21 cellular contexts compared by ENCODE assay signal in the genomic region with DNA sequence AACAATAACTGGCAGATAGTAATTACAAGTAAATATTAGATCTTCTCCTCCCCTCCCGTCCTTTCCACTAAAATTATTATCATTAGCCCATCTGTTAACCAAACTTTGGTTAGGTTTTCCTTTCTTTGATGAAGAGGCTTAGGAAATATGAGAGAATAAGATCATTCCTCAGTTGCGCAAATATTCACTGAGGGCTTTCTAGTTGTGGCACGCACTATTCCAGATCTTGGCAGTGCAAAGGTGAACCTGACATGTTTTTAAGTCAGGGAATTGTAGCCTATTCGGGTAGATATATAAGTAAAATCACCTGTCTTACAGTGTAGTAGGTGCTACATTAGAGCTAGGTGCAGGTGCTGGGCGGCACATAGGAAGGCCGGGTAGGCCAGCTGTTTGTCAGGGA. TPM values are rescaled to one million over a fixed set of nuclear protein-coding genes. Genes with fewer than 3 reads are reported as not detected.
"Had no signal": no experiment of that assay in that cellular context is flagged by ENCODE, and none has a peak within 500 bp of the region (broad histone marks: within the 10 kb centered on the region; RNA-seq: fewer than 3 reads in every experiment).

No MANE protein-coding gene starts in this region.

- DNase-seq: activated B cell treated with CpG ODN at 0.5 μM for 24 hours; activated CD4-positive, alpha-beta memory T cell treated with anti-CD3 and anti-CD28 coated beads for 36 hours; activated CD4-positive, alpha-beta T cell treated with anti-CD3 and anti-CD28 coated beads for 4 hours; activated CD8-positive, alpha-beta memory T cell treated with anti-CD3 and anti-CD28 coated beads, Interleukin-2, amount 10 ng/mL, durations not matched to agents 7 days and 5 days; activated naive CD4-positive, alpha-beta T cell; activated naive CD8-positive, alpha-beta T cell treated with anti-CD3 and anti-CD28 coated beads, Interleukin-2, amount 10 ng/mL, durations not matched to agents 7 days and 5 days; amygdala; central memory CD4-positive, alpha-beta T cell; colonic mucosa; erythroblast; heart right ventricle; immature natural killer cell; lower lobe of right lung; sigmoid colon; stimulated activated CD4-positive, alpha-beta T cell treated with anti-CD3 and anti-CD28 coated beads, Interleukin-4, amount 100 ng/mL, for 4 hours had no signal

- H3K4me3 ChIP-seq: colonic mucosa, gastroesophageal sphincter, heart right ventricle, lower lobe of right lung, sigmoid colon, thoracic aorta had no signal

- H3K27ac Mint-ChIP-seq: activated B cell treated with CpG ODN at 0.5 μM for 24 hours; activated CD4-positive, alpha-beta memory T cell treated with anti-CD3 and anti-CD28 coated beads for 36 hours; activated CD8-positive, alpha-beta memory T cell treated with anti-CD3 and anti-CD28 coated beads, Interleukin-2, amount 10 ng/mL, durations not matched to agents 7 days and 5 days; activated naive CD8-positive, alpha-beta T cell treated with anti-CD3 and anti-CD28 coated beads, Interleukin-2, amount 10 ng/mL, durations not matched to agents 7 days and 5 days; activated T-helper 17 cell treated with anti-CD3 and anti-CD28 coated beads, Interleukin-2, amount 50 U/mL, for 72 hours; immature natural killer cell; natural killer cell treated with Interleukin-12 subunit alpha and Interleukin-12 subunit beta and Interleukin-15 and Interleukin-18, amount 100 ng/mL, for 72 hours; stimulated activated memory B cell treated with anti-CD40 and anti-IgM and Interleukin-4, amounts not matched to agents 10 μg/mL and 1 μg/mL and 100 μg/mL, for 72 hours; T-helper 2 cell treated with Interferon-gamma antibody and Interleukin-4, amounts not matched to agents 5 μg/mL and 100 μg/mL, for 36 hours had no signal

- H3K27me3 ChIP-seq: colonic mucosa, gastroesophageal sphincter, heart right ventricle, sigmoid colon had no signal

- H3K9me3 ChIP-seq: colonic mucosa, gastroesophageal sphincter, heart right ventricle, lower lobe of right lung, sigmoid colon, thoracic aorta had no signal

- H3K27ac ChIP-seq: colonic mucosa, gastroesophageal sphincter, heart right ventricle, lower lobe of right lung, thoracic aorta had no signal

- H3K4me3 Mint-ChIP-seq: activated B cell treated with CpG ODN at 0.5 μM for 24 hours; activated CD4-positive, alpha-beta memory T cell treated with anti-CD3 and anti-CD28 coated beads for 36 hours; activated CD8-positive, alpha-beta memory T cell treated with anti-CD3 and anti-CD28 coated beads, Interleukin-2, amount 10 ng/mL, durations not matched to agents 7 days and 5 days; activated naive CD8-positive, alpha-beta T cell treated with anti-CD3 and anti-CD28 coated beads, Interleukin-2, amount 10 ng/mL, durations not matched to agents 7 days and 5 days; activated T-helper 17 cell treated with anti-CD3 and anti-CD28 coated beads, Interleukin-2, amount 50 U/mL, for 72 hours; immature natural killer cell; natural killer cell treated with Interleukin-12 subunit alpha and Interleukin-12 subunit beta and Interleukin-15 and Interleukin-18, amount 100 ng/mL, for 72 hours; stimulated activated memory B cell treated with anti-CD40 and anti-IgM and Interleukin-4, amounts not matched to agents 10 μg/mL and 1 μg/mL and 100 μg/mL, for 72 hours; T-helper 2 cell treated with Interferon-gamma antibody and Interleukin-4, amounts not matched to agents 5 μg/mL and 100 μg/mL, for 36 hours had no signal

- H3K27me3 Mint-ChIP-seq: activated B cell treated with CpG ODN at 0.5 μM for 24 hours; activated CD4-positive, alpha-beta memory T cell treated with anti-CD3 and anti-CD28 coated beads for 36 hours; activated CD8-positive, alpha-beta memory T cell treated with anti-CD3 and anti-CD28 coated beads, Interleukin-2, amount 10 ng/mL, durations not matched to agents 7 days and 5 days; stimulated activated memory B cell treated with anti-CD40 and anti-IgM and Interleukin-4, amounts not matched to agents 10 μg/mL and 1 μg/mL and 100 μg/mL, for 72 hours had no signal

- ATAC-seq: activated CD8-positive, alpha-beta memory T cell treated with anti-CD3 and anti-CD28 coated beads, Interleukin-2, amount 10 ng/mL, durations not matched to agents 7 days and 5 days; activated T-helper 17 cell treated with anti-CD3 and anti-CD28 coated beads, Interleukin-2, amount 50 U/mL, for 72 hours; gastroesophageal sphincter; heart right ventricle; natural killer cell treated with Interleukin-12 subunit alpha and Interleukin-12 subunit beta and Interleukin-15 and Interleukin-18, amount 100 ng/mL, for 72 hours; stimulated activated memory B cell treated with anti-CD40 and anti-IgM and Interleukin-4, amounts not matched to agents 10 μg/mL and 1 μg/mL and 100 μg/mL, for 72 hours had no signal

- H3K4me1 Mint-ChIP-seq: activated B cell treated with CpG ODN at 0.5 μM for 24 hours; activated CD8-positive, alpha-beta memory T cell treated with anti-CD3 and anti-CD28 coated beads, Interleukin-2, amount 10 ng/mL, durations not matched to agents 7 days and 5 days; activated naive CD8-positive, alpha-beta T cell treated with anti-CD3 and anti-CD28 coated beads, Interleukin-2, amount 10 ng/mL, durations not matched to agents 7 days and 5 days; activated T-helper 17 cell treated with anti-CD3 and anti-CD28 coated beads, Interleukin-2, amount 50 U/mL, for 72 hours; immature natural killer cell; stimulated activated memory B cell treated with anti-CD40 and anti-IgM and Interleukin-4, amounts not matched to agents 10 μg/mL and 1 μg/mL and 100 μg/mL, for 72 hours had no signal

- H3K4me1 ChIP-seq: colonic mucosa, lower lobe of right lung had no signal

- H3K36me3 Mint-ChIP-seq: activated CD4-positive, alpha-beta memory T cell treated with anti-CD3 and anti-CD28 coated beads for 36 hours; activated CD8-positive, alpha-beta memory T cell treated with anti-CD3 and anti-CD28 coated beads, Interleukin-2, amount 10 ng/mL, durations not matched to agents 7 days and 5 days; activated naive CD8-positive, alpha-beta T cell treated with anti-CD3 and anti-CD28 coated beads, Interleukin-2, amount 10 ng/mL, durations not matched to agents 7 days and 5 days; immature natural killer cell; natural killer cell treated with Interleukin-12 subunit alpha and Interleukin-12 subunit beta and Interleukin-15 and Interleukin-18, amount 100 ng/mL, for 72 hours; stimulated activated memory B cell treated with anti-CD40 and anti-IgM and Interleukin-4, amounts not matched to agents 10 μg/mL and 1 μg/mL and 100 μg/mL, for 72 hours had no signal

- H3K36me3 ChIP-seq: colonic mucosa, gastroesophageal sphincter, heart right ventricle, lower lobe of right lung, thoracic aorta had no signal

- H3K9me3 Mint-ChIP-seq: activated B cell treated with CpG ODN at 0.5 μM for 24 hours; activated CD4-positive, alpha-beta memory T cell treated with anti-CD3 and anti-CD28 coated beads for 36 hours; activated naive CD8-positive, alpha-beta T cell treated with anti-CD3 and anti-CD28 coated beads, Interleukin-2, amount 10 ng/mL, durations not matched to agents 7 days and 5 days; activated T-helper 17 cell treated with anti-CD3 and anti-CD28 coated beads, Interleukin-2, amount 50 U/mL, for 72 hours; natural killer cell treated with Interleukin-12 subunit alpha and Interleukin-12 subunit beta and Interleukin-15 and Interleukin-18, amount 100 ng/mL, for 72 hours; stimulated activated memory B cell treated with anti-CD40 and anti-IgM and Interleukin-4, amounts not matched to agents 10 μg/mL and 1 μg/mL and 100 μg/mL, for 72 hours; T-helper 2 cell treated with Interferon-gamma antibody and Interleukin-4, amounts not matched to agents 5 μg/mL and 100 μg/mL, for 36 hours had no signal

RNA-seq across cellular contexts. Expression of a gene that starts 31.1 kb away (rescaled TPM):
- total RNA-seq: activated B cell treated with CpG ODN at 0.5 μM for 24 hours had no signal
